In genomic region chr3:10251006-10251405, GRCh38 we compare ENCODE assay signal across 11 cellular contexts. TPM values are rescaled to one million over a fixed set of nuclear protein-coding genes. Genes with fewer than 3 reads are reported as not detected.
A peak's percentile ranks its signal among the peaks of the same experiment; 100 is the strongest.
DNase-seq lines count a peak whose midpoint lies in the region; ATAC-seq and TF ChIP-seq lines count a peak whose summit lies in the region.
"Had no signal": no experiment of that assay in that cellular context is flagged by ENCODE, and none has a peak within 500 bp of the region (broad histone marks: within the 10 kb centered on the region; RNA-seq: fewer than 3 reads in every experiment).

No MANE protein-coding gene starts in this region.

- peaks cover 67% of the 10 kb centered on the region for H3K36me3 Mint-ChIP-seq in T-helper 2 cell treated with Interferon-gamma antibody and Interleukin-4, amounts not matched to agents 5 μg/mL and 100 μg/mL, for 36 hours (ENCODE audit: low read depth)
- peaks cover 20% of the 10 kb centered on the region for H3K36me3 Mint-ChIP-seq in progenitor cell of endocrine pancreas (ENCODE audit: insufficient read depth)

- peak overlapping the region; percentile 73 for H3K4me2 ChIP-seq in OCI-LY1 (ENCODE audit: low read length)

- no peaks in the 10 kb centered on the region for H3F3A ChIP-seq in OCI-LY1 (ENCODE audit: insufficient read depth, low read length)

- H3K79me2 ChIP-seq in OCI-LY1 (ENCODE audit: insufficient read depth, low read length), result peaks cover 64% of the 10 kb centered on the region

- no peaks in the 10 kb centered on the region for H4K20me1 ChIP-seq in OCI-LY1 (ENCODE audit: insufficient read depth, low read length)

- peak overlapping the region; percentile 99; the same call in 1 of the 2 replicates for H3K9ac ChIP-seq in OCI-LY1 (ENCODE audit: low read length)

- H3K4me3 Mint-ChIP-seq in T-helper 2 cell treated with Interferon-gamma antibody and Interleukin-4, amounts not matched to agents 5 μg/mL and 100 μg/mL, for 36 hours, result peak overlapping the region; percentile 97
- H3K4me3 Mint-ChIP-seq in progenitor cell of endocrine pancreas (ENCODE audit: low read depth), result peak overlapping the region; percentile 86

- H3K9me3 Mint-ChIP-seq in T-helper 2 cell treated with Interferon-gamma antibody and Interleukin-4, amounts not matched to agents 5 μg/mL and 100 μg/mL, for 36 hours, result peaks cover 7% of the 10 kb centered on the region
- H3K9me3 Mint-ChIP-seq in progenitor cell of endocrine pancreas (ENCODE audit: low read depth), result peaks cover 3% of the 10 kb centered on the region

- H3K27me3 ChIP-seq in OCI-LY1 (ENCODE audit: insufficient read depth, low read length), result no peaks in the 10 kb centered on the region
- H3K27me3 ChIP-seq in effector memory CD4-positive, alpha-beta T cell (replicated peaks; ENCODE audit: control insufficient read depth, insufficient read depth, low read length, poor library complexity, severe bottlenecking), result no peaks in the 10 kb centered on the region

- no peak overlapping the region for H2AFZ ChIP-seq in OCI-LY1 (ENCODE audit: low read length)

- H3K36me3 ChIP-seq in OCI-LY1 (ENCODE audit: insufficient read depth, low read length), result peaks cover 61% of the 10 kb centered on the region
- peaks cover 29% of the 10 kb centered on the region for H3K36me3 ChIP-seq in effector memory CD4-positive, alpha-beta T cell (ENCODE audit: control insufficient read depth, insufficient read depth, low read length)

- H3K27me3 Mint-ChIP-seq in T-helper 2 cell treated with Interferon-gamma antibody and Interleukin-4, amounts not matched to agents 5 μg/mL and 100 μg/mL, for 36 hours (ENCODE audit: low read depth), result no peaks in the 10 kb centered on the region
- no peaks in the 10 kb centered on the region for H3K27me3 Mint-ChIP-seq in progenitor cell of endocrine pancreas

- ATAC-seq in HG02642 (IDR thresholded peaks at IDR 0.05; ENCODE audit: poor library complexity, unreplicated experiment), result no peak
- ATAC-seq in GM18498 (IDR thresholded peaks at IDR 0.05; ENCODE audit: unreplicated experiment), result no peak

- TF ChIP-seq CTCF in OCI-LY1 (IDR thresholded peaks at IDR 0.05; ENCODE audit: low read length) (no peak), progenitor cell of endocrine pancreas (IDR thresholded peaks at IDR 0.05; ENCODE audit: unreplicated experiment) (no peak)

- H3K4me1 Mint-ChIP-seq in T-helper 2 cell treated with Interferon-gamma antibody and Interleukin-4, amounts not matched to agents 5 μg/mL and 100 μg/mL, for 36 hours (ENCODE audit: low read depth), result peaks cover 51% of the 10 kb centered on the region
- H3K4me1 Mint-ChIP-seq in progenitor cell of endocrine pancreas (ENCODE audit: low read depth), result peaks cover 18% of the 10 kb centered on the region

- H3K4me3 ChIP-seq in OCI-LY1 (ENCODE audit: low read depth, low read length, poor library complexity, severe bottlenecking), result peak overlapping the region; percentile 99
- no peak overlapping the region for H3K4me3 ChIP-seq in effector memory CD4-positive, alpha-beta T cell (ENCODE audit: insufficient read depth, low read depth, low read length, poor library complexity, severe bottlenecking)

- H3K27ac Mint-ChIP-seq in T-helper 2 cell treated with Interferon-gamma antibody and Interleukin-4, amounts not matched to agents 5 μg/mL and 100 μg/mL, for 36 hours, result peak overlapping the region; percentile 88
- no peak overlapping the region for H3K27ac Mint-ChIP-seq in progenitor cell of endocrine pancreas

- no peak for DNase-seq in T-helper 2 cell treated with Interferon-gamma antibody and Interleukin-4, amounts not matched to agents 5 μg/mL and 100 μg/mL, for 36 hours (ENCODE audit: low spot score)
- no peak for DNase-seq in T-helper 2 cell
- no peak for DNase-seq in effector memory CD4-positive, alpha-beta T cell
- no peak for DNase-seq in progenitor cell of endocrine pancreas (ENCODE audit: low spot score, unreplicated experiment)
- no peak for DNase-seq in NCI-H1436 (lab: John Stamatoyannopoulos, UW)
- DNase-seq: KG1, NCI-H510A had no signal

- H3K9me2 ChIP-seq in OCI-LY1 (ENCODE audit: low read depth, low read length), result no peaks in the 10 kb centered on the region

- H3K27ac ChIP-seq in OCI-LY1 (ENCODE audit: low read depth, low read length, poor library complexity, severe bottlenecking), result no peak overlapping the region
- peak overlapping the region; percentile 46 for H3K27ac ChIP-seq in effector memory CD4-positive, alpha-beta T cell (ENCODE audit: insufficient read depth, low read length, poor library complexity, severe bottlenecking)

- H3K4me1 ChIP-seq in OCI-LY1 (ENCODE audit: insufficient read depth, low read length, severe bottlenecking), result peaks cover 29% of the 10 kb centered on the region
- peaks cover 42% of the 10 kb centered on the region for H3K4me1 ChIP-seq in effector memory CD4-positive, alpha-beta T cell (ENCODE audit: control insufficient read depth, insufficient read depth, low read length, poor library complexity, severe bottlenecking)

- H3K9me3 ChIP-seq in OCI-LY1 (ENCODE audit: low read length), result no peaks in the 10 kb centered on the region
- H3K9me3 ChIP-seq in effector memory CD4-positive, alpha-beta T cell (ENCODE audit: control insufficient read depth, low read length), result no peaks in the 10 kb centered on the region

RNA-seq across cellular contexts. Expression of gene TATDN2, which starts 2.7 kb away (rescaled TPM):
- total RNA-seq in progenitor cell of endocrine pancreas, result 34.5 and 35.5 TPM in 2 replicates

RNA-seq across cellular contexts. Expression of gene GHRL, which starts 41.7 kb away (rescaled TPM):
- total RNA-seq in progenitor cell of endocrine pancreas, result 31.8 and 45.8 TPM in 2 replicates
- total RNA-seq: A172 had no signal
